ENCODE assay signal across 42 cellular contexts in genomic region chr16:88865310-88865709, GRCh38. TPM values are rescaled to one million over a fixed set of nuclear protein-coding genes. Genes with fewer than 3 reads are reported as not detected.
"Had no signal": no experiment of that assay in that cellular context is flagged by ENCODE, and none has a peak within 500 bp of the region (broad histone marks: within the 10 kb centered on the region; RNA-seq: fewer than 3 reads in every experiment).

No MANE protein-coding gene starts in this region.

- H3K4me3 Mint-ChIP-seq: activated naive CD4-positive, alpha-beta T cell treated with anti-CD3 and anti-CD28 coated beads for 36 hours; activated naive CD4-positive, alpha-beta T cell treated with anti-CD3 and anti-CD28 coated beads, Interleukin-2, amount 10 ng/mL, durations not matched to agents 7 days and 5 days; activated naive CD4-positive, alpha-beta T cell treated with anti-CD3 and anti-CD28 coated beads, Interleukin-2, amount 50 U/mL, for 24 hours; activated naive CD8-positive, alpha-beta T cell; activated naive CD8-positive, alpha-beta T cell treated with anti-CD3 and anti-CD28 coated beads for 36 hours; activated naive CD8-positive, alpha-beta T cell treated with anti-CD3 and anti-CD28 coated beads, Interleukin-2, amount 10 ng/mL, durations not matched to agents 7 days and 5 days; activated naive CD8-positive, alpha-beta T cell treated with anti-CD3 and anti-CD28 coated beads, Interleukin-2, amount 50 U/mL, for 24 hours; activated T-cell treated with anti-CD3 and anti-CD28 coated beads, Interleukin-2, amount 50 U/mL, for 24 hours; activated T-cell treated with anti-CD3 and anti-CD28 coated beads, Interleukin-2, amount 50 U/mL, for 4 hours; activated T-cell treated with anti-CD3 and anti-CD28 coated beads, Interleukin-2, amount 50 U/mL, for 72 hours; activated T-helper 1 cell treated with anti-CD3 and anti-CD28 coated beads, Interleukin-12 subunit alpha, Interleukin-12 subunit beta, Interleukin-2, Interleukin-4 antibody, amounts not matched to agents 30 ng/mL and 10 ng/mL and 1 ng/mL, durations not matched to agents 14 hours and 24 hours and 36 hours; activated T-helper 17 cell treated with anti-CD3 and anti-CD28 coated beads, Interleukin-2, amount 50 U/mL, for 72 hours; brain; central memory CD8-positive, alpha-beta T cell had no signal

- H3K36me3 ChIP-seq: breast epithelium, cardiac muscle cell had no signal

- H3K4me1 ChIP-seq: ascending aorta, body of pancreas, breast epithelium had no signal

- H3K27me3 Mint-ChIP-seq: activated naive CD4-positive, alpha-beta T cell treated with anti-CD3 and anti-CD28 coated beads, Interleukin-2, amount 50 U/mL, for 24 hours; activated naive CD8-positive, alpha-beta T cell; activated naive CD8-positive, alpha-beta T cell treated with anti-CD3 and anti-CD28 coated beads for 36 hours; activated T-helper 17 cell treated with anti-CD3 and anti-CD28 coated beads, Interleukin-2, amount 50 U/mL, for 72 hours had no signal

- H3K9me3 Mint-ChIP-seq: activated naive CD4-positive, alpha-beta T cell treated with anti-CD3 and anti-CD28 coated beads for 36 hours; activated naive CD4-positive, alpha-beta T cell treated with anti-CD3 and anti-CD28 coated beads, Interleukin-2, amount 10 ng/mL, durations not matched to agents 7 days and 5 days; activated naive CD4-positive, alpha-beta T cell treated with anti-CD3 and anti-CD28 coated beads, Interleukin-2, amount 50 U/mL, for 24 hours; activated naive CD4-positive, alpha-beta T cell treated with anti-CD3 and anti-CD28 coated beads, Interleukin-2, amount 50 U/mL, for 72 hours; activated naive CD8-positive, alpha-beta T cell treated with anti-CD3 and anti-CD28 coated beads for 36 hours; activated naive CD8-positive, alpha-beta T cell treated with anti-CD3 and anti-CD28 coated beads, Interleukin-2, amount 10 ng/mL, durations not matched to agents 7 days and 5 days; activated naive CD8-positive, alpha-beta T cell treated with anti-CD3 and anti-CD28 coated beads, Interleukin-2, amount 50 U/mL, for 24 hours; activated T-cell treated with anti-CD3 and anti-CD28 coated beads, Interleukin-2, amount 50 U/mL, for 24 hours; activated T-cell treated with anti-CD3 and anti-CD28 coated beads, Interleukin-2, amount 50 U/mL, for 4 hours; activated T-cell treated with anti-CD3 and anti-CD28 coated beads, Interleukin-2, amount 50 U/mL, for 72 hours; activated T-helper 1 cell treated with anti-CD3 and anti-CD28 coated beads, Interleukin-12 subunit alpha, Interleukin-12 subunit beta, Interleukin-2, Interleukin-4 antibody, amounts not matched to agents 30 ng/mL and 10 ng/mL and 1 ng/mL, durations not matched to agents 14 hours and 24 hours and 36 hours; activated T-helper 17 cell treated with anti-CD3 and anti-CD28 coated beads, Interleukin-2, amount 50 U/mL, for 72 hours; activated T-helper 2 cell treated with anti-CD3 and anti-CD28 coated beads, Interferon-gamma antibody, Interleukin-2, Interleukin-4, amounts not matched to agents 10 μg/mL and 5 μg/mL and 100 μg/mL, durations not matched to agents 14 hours and 24 hours and 36 hours; central memory CD8-positive, alpha-beta T cell had no signal

- H3K4me3 ChIP-seq: adrenal gland, ascending aorta, body of pancreas, breast epithelium, cardiac muscle cell had no signal

- H3K27me3 ChIP-seq: adrenal gland, ascending aorta, body of pancreas, cardiac muscle cell had no signal

- ATAC-seq: activated naive CD8-positive, alpha-beta T cell treated with anti-CD3 and anti-CD28 coated beads, Interleukin-2, amount 50 U/mL, for 24 hours; activated T-cell treated with anti-CD3 and anti-CD28 coated beads, Interleukin-2, amount 50 U/mL, for 4 hours; activated T-cell treated with anti-CD3 and anti-CD28 coated beads, Interleukin-2, amount 50 U/mL, for 72 hours; activated T-helper 17 cell treated with anti-CD3 and anti-CD28 coated beads, Interleukin-2, amount 50 U/mL, for 72 hours; body of pancreas had no signal

- H3K4me1 Mint-ChIP-seq: activated naive CD4-positive, alpha-beta T cell treated with anti-CD3 and anti-CD28 coated beads, Interleukin-2, amount 10 ng/mL, durations not matched to agents 7 days and 5 days; activated naive CD4-positive, alpha-beta T cell treated with anti-CD3 and anti-CD28 coated beads, Interleukin-2, amount 50 U/mL, for 24 hours; activated naive CD8-positive, alpha-beta T cell treated with anti-CD3 and anti-CD28 coated beads for 36 hours; activated naive CD8-positive, alpha-beta T cell treated with anti-CD3 and anti-CD28 coated beads, Interleukin-2, amount 10 ng/mL, durations not matched to agents 7 days and 5 days; activated naive CD8-positive, alpha-beta T cell treated with anti-CD3 and anti-CD28 coated beads, Interleukin-2, amount 50 U/mL, for 24 hours; activated T-helper 17 cell treated with anti-CD3 and anti-CD28 coated beads, Interleukin-2, amount 50 U/mL, for 72 hours; brain; central memory CD8-positive, alpha-beta T cell had no signal

- H3K27ac Mint-ChIP-seq: activated naive CD4-positive, alpha-beta T cell treated with anti-CD3 and anti-CD28 coated beads for 36 hours; activated naive CD4-positive, alpha-beta T cell treated with anti-CD3 and anti-CD28 coated beads, Interleukin-2, amount 10 ng/mL, durations not matched to agents 7 days and 5 days; activated naive CD4-positive, alpha-beta T cell treated with anti-CD3 and anti-CD28 coated beads, Interleukin-2, amount 50 U/mL, for 24 hours; activated naive CD4-positive, alpha-beta T cell treated with anti-CD3 and anti-CD28 coated beads, Interleukin-2, amount 50 U/mL, for 72 hours; activated naive CD8-positive, alpha-beta T cell; activated naive CD8-positive, alpha-beta T cell treated with anti-CD3 and anti-CD28 coated beads for 36 hours; activated naive CD8-positive, alpha-beta T cell treated with anti-CD3 and anti-CD28 coated beads, Interleukin-2, amount 10 ng/mL, durations not matched to agents 7 days and 5 days; activated naive CD8-positive, alpha-beta T cell treated with anti-CD3 and anti-CD28 coated beads, Interleukin-2, amount 50 U/mL, for 24 hours; activated T-cell treated with anti-CD3 and anti-CD28 coated beads, Interleukin-2, amount 50 U/mL, for 24 hours; activated T-cell treated with anti-CD3 and anti-CD28 coated beads, Interleukin-2, amount 50 U/mL, for 72 hours; activated T-helper 1 cell treated with anti-CD3 and anti-CD28 coated beads, Interleukin-12 subunit alpha, Interleukin-12 subunit beta, Interleukin-2, Interleukin-4 antibody, amounts not matched to agents 30 ng/mL and 10 ng/mL and 1 ng/mL, durations not matched to agents 14 hours and 24 hours and 36 hours; activated T-helper 17 cell treated with anti-CD3 and anti-CD28 coated beads, Interleukin-2, amount 50 U/mL, for 72 hours; activated T-helper 2 cell treated with anti-CD3 and anti-CD28 coated beads, Interferon-gamma antibody, Interleukin-2, Interleukin-4, amounts not matched to agents 10 μg/mL and 5 μg/mL and 100 μg/mL, durations not matched to agents 14 hours and 24 hours and 36 hours; brain had no signal

- H3K36me3 Mint-ChIP-seq: activated naive CD8-positive, alpha-beta T cell; activated naive CD8-positive, alpha-beta T cell treated with anti-CD3 and anti-CD28 coated beads for 36 hours; activated naive CD8-positive, alpha-beta T cell treated with anti-CD3 and anti-CD28 coated beads, Interleukin-2, amount 10 ng/mL, durations not matched to agents 7 days and 5 days had no signal

- H3K9me3 ChIP-seq: adrenal gland, ascending aorta, body of pancreas, breast epithelium had no signal

- DNase-seq: activated effector memory CD4-positive, alpha-beta T cell treated with anti-CD3 and anti-CD28 coated beads, Interleukin-2, amount 50 U/mL, for 16 hours; activated effector memory CD4-positive, alpha-beta T cell treated with Interleukin-2 at 50 U/mL for 16 hours; activated gamma-delta T cell; activated gamma-delta T cell treated with Interleukin-2 at 50 U/mL for 16 hours; activated naive CD4-positive, alpha-beta T cell; activated naive CD4-positive, alpha-beta T cell treated with anti-CD3 and anti-CD28 coated beads for 36 hours; activated naive CD4-positive, alpha-beta T cell treated with anti-CD3 and anti-CD28 coated beads, Interleukin-2, amount 10 ng/mL, durations not matched to agents 7 days and 5 days; activated naive CD4-positive, alpha-beta T cell treated with anti-CD3 and anti-CD28 coated beads, Interleukin-2, amount 50 U/mL, for 16 hours; activated naive CD4-positive, alpha-beta T cell treated with Interleukin-2 at 50 U/mL for 16 hours; activated naive CD8-positive, alpha-beta T cell treated with anti-CD3 and anti-CD28 coated beads for 36 hours; activated naive CD8-positive, alpha-beta T cell treated with anti-CD3 and anti-CD28 coated beads, Interleukin-2, amount 10 ng/mL, durations not matched to agents 7 days and 5 days; activated naive CD8-positive, alpha-beta T cell treated with anti-CD3 and anti-CD28 coated beads, Interleukin-2, amount 50 U/mL, for 24 hours; activated T-cell treated with anti-CD3 and anti-CD28 coated beads for 4 hours; activated T-cell treated with anti-CD3 and anti-CD28 coated beads, Interleukin-2, amount 50 U/mL, for 24 hours; activated T-cell treated with anti-CD3 and anti-CD28 coated beads, Interleukin-2, amount 50 U/mL, for 4 hours; activated T-cell treated with anti-CD3 and anti-CD28 coated beads, Interleukin-2, amount 50 U/mL, for 48 hours; activated T-cell treated with anti-CD3 and anti-CD28 coated beads, Interleukin-2, amount 50 U/mL, for 72 hours; adrenal gland; amniotic stem cell; amygdala; anterior cingulate cortex; aorta; body of pancreas; caudate nucleus; central memory CD4-positive, alpha-beta T cell; cerebellar nuclear complex had no signal

- H3K27ac ChIP-seq: adrenal gland, ascending aorta, body of pancreas, breast epithelium, cardiac muscle cell had no signal

RNA-seq across cellular contexts. Expression of gene PABPN1L, which starts 1.1 kb away (rescaled TPM):
- total RNA-seq: activated naive CD4-positive, alpha-beta T cell treated with anti-CD3 and anti-CD28 coated beads for 36 hours; activated naive CD4-positive, alpha-beta T cell treated with anti-CD3 and anti-CD28 coated beads, Interleukin-2, amount 50 U/mL, for 72 hours; activated naive CD8-positive, alpha-beta T cell treated with anti-CD3 and anti-CD28 coated beads for 36 hours; activated naive CD8-positive, alpha-beta T cell treated with anti-CD3 and anti-CD28 coated beads, Interleukin-2, amount 10 ng/mL, durations not matched to agents 7 days and 5 days; activated T-cell treated with anti-CD3 and anti-CD28 coated beads, Interleukin-2, amount 50 U/mL, for 4 hours; activated T-cell treated with anti-CD3 and anti-CD28 coated beads, Interleukin-2, amount 50 U/mL, for 72 hours; activated T-helper 1 cell treated with anti-CD3 and anti-CD28 coated beads, Interleukin-12 subunit alpha, Interleukin-12 subunit beta, Interleukin-2, Interleukin-4 antibody, amounts not matched to agents 30 ng/mL and 10 ng/mL and 1 ng/mL, durations not matched to agents 14 hours and 24 hours and 36 hours; activated T-helper 17 cell treated with anti-CD3 and anti-CD28 coated beads, Interleukin-2, amount 50 U/mL, for 72 hours; activated T-helper 2 cell treated with anti-CD3 and anti-CD28 coated beads, Interferon-gamma antibody, Interleukin-2, Interleukin-4, amounts not matched to agents 10 μg/mL and 5 μg/mL and 100 μg/mL, durations not matched to agents 14 hours and 24 hours and 36 hours; aorta; ascending aorta; astrocyte; body of pancreas; breast epithelium; bronchial epithelial cell; cardiac muscle cell; cardiac septum; cerebellum; chondrocyte had no signal
- polyA plus RNA-seq: aorta had no signal
